In genomic region chr17:66751771-66752170, GRCh38 we compare ENCODE assay signal across 29 cellular contexts.
"Had no signal": no experiment of that assay in that cellular context is flagged by ENCODE, and none has a peak within 500 bp of the region (broad histone marks: within the 10 kb centered on the region; RNA-seq: fewer than 3 reads in every experiment).

No MANE protein-coding gene starts in this region.

- H3K4me3 Mint-ChIP-seq: activated CD4-positive, alpha-beta memory T cell treated with anti-CD3 and anti-CD28 coated beads, Interleukin-2, amount 10 ng/mL, durations not matched to agents 7 days and 5 days; activated CD8-positive, alpha-beta memory T cell treated with anti-CD3 and anti-CD28 coated beads, Interleukin-2, amount 10 ng/mL, durations not matched to agents 7 days and 5 days; activated naive CD8-positive, alpha-beta T cell treated with anti-CD3 and anti-CD28 coated beads for 36 hours; central memory CD8-positive, alpha-beta T cell had no signal

- H3K9me3 ChIP-seq: SJCRH30 had no signal

- H3K4me1 Mint-ChIP-seq: activated CD4-positive, alpha-beta memory T cell treated with anti-CD3 and anti-CD28 coated beads, Interleukin-2, amount 10 ng/mL, durations not matched to agents 7 days and 5 days; activated CD8-positive, alpha-beta memory T cell treated with anti-CD3 and anti-CD28 coated beads, Interleukin-2, amount 10 ng/mL, durations not matched to agents 7 days and 5 days; activated naive CD8-positive, alpha-beta T cell treated with anti-CD3 and anti-CD28 coated beads for 36 hours; central memory CD8-positive, alpha-beta T cell had no signal

- H3K27me3 Mint-ChIP-seq: activated CD4-positive, alpha-beta memory T cell treated with anti-CD3 and anti-CD28 coated beads, Interleukin-2, amount 10 ng/mL, durations not matched to agents 7 days and 5 days; activated CD8-positive, alpha-beta memory T cell treated with anti-CD3 and anti-CD28 coated beads, Interleukin-2, amount 10 ng/mL, durations not matched to agents 7 days and 5 days; activated naive CD8-positive, alpha-beta T cell treated with anti-CD3 and anti-CD28 coated beads for 36 hours; central memory CD8-positive, alpha-beta T cell had no signal

- H3K27me3 ChIP-seq: cardiac muscle cell, SJCRH30 had no signal

- H3K4me1 ChIP-seq: SJCRH30 had no signal

- H3K9ac ChIP-seq: KMS-11 had no signal

- H3K27ac ChIP-seq: cardiac muscle cell, KMS-11, SJCRH30, SK-N-MC had no signal

- H3K4me3 ChIP-seq: cardiac muscle cell, SJCRH30, SK-N-MC had no signal

- DNase-seq: activated CD4-positive, alpha-beta memory T cell treated with anti-CD3 and anti-CD28 coated beads, Interleukin-2, amount 10 ng/mL, durations not matched to agents 7 days and 5 days; activated CD4-positive, CD25-positive, alpha-beta regulatory T cell; activated CD8-positive, alpha-beta memory T cell treated with anti-CD3 and anti-CD28 coated beads for 24 hours; activated CD8-positive, alpha-beta memory T cell treated with anti-CD3 and anti-CD28 coated beads, Interleukin-2, amount 10 ng/mL, durations not matched to agents 7 days and 5 days; activated CD8-positive, alpha-beta memory T cell treated with anti-CD3 and anti-CD28 coated beads, Interleukin-2, amount 50 U/mL, for 48 hours; activated effector memory CD4-positive, alpha-beta T cell treated with anti-CD3 and anti-CD28 coated beads, Interleukin-2, amount 50 U/mL, for 16 hours; activated naive CD4-positive, alpha-beta T cell treated with Interleukin-2 at 50 U/mL for 16 hours; activated naive CD8-positive, alpha-beta T cell treated with anti-CD3 and anti-CD28 coated beads for 36 hours; activated T-cell treated with anti-CD3 and anti-CD28 coated beads, Interleukin-2, amount 50 U/mL, for 48 hours; amniotic stem cell; aorta; MM.1S; MV-4-11; NCI-H1092; NCI-H1436 treated with DMSO at 0.1 percent for 48 hours; NCI-H1694 treated with DMSO at 0.1 percent for 48 hours; NCI-H2029; NCI-H446; NCI-H510A treated with DMSO at 0.1 percent for 48 hours; NCI-H526 treated with DMSO at 0.1 percent for 48 hours; NCI-H774; SHP77; SJCRH30; T1000; WERI-Rb-1 had no signal

- H3K36me3 ChIP-seq: cardiac muscle cell, WERI-Rb-1 had no signal

- H3K4me2 ChIP-seq: KMS-11 had no signal

- H3K27ac Mint-ChIP-seq: activated CD4-positive, alpha-beta memory T cell treated with anti-CD3 and anti-CD28 coated beads, Interleukin-2, amount 10 ng/mL, durations not matched to agents 7 days and 5 days; activated CD8-positive, alpha-beta memory T cell treated with anti-CD3 and anti-CD28 coated beads, Interleukin-2, amount 10 ng/mL, durations not matched to agents 7 days and 5 days; activated naive CD8-positive, alpha-beta T cell treated with anti-CD3 and anti-CD28 coated beads for 36 hours had no signal

- H3K9me3 Mint-ChIP-seq: activated CD4-positive, alpha-beta memory T cell treated with anti-CD3 and anti-CD28 coated beads, Interleukin-2, amount 10 ng/mL, durations not matched to agents 7 days and 5 days; activated naive CD8-positive, alpha-beta T cell treated with anti-CD3 and anti-CD28 coated beads for 36 hours; central memory CD8-positive, alpha-beta T cell had no signal
